13 cellular contexts compared by ENCODE assay signal in genomic region chr3:99633887-99634558, GRCh38. TPM values are rescaled to one million over a fixed set of nuclear protein-coding genes. Genes with fewer than 3 reads are reported as not detected.
A peak's percentile ranks its signal among the peaks of the same experiment; 100 is the strongest.
DNase-seq lines count a peak whose midpoint lies in the region; ATAC-seq and TF ChIP-seq lines count a peak whose summit lies in the region.
"Had no signal": no experiment of that assay in that cellular context is flagged by ENCODE, and none has a peak within 500 bp of the region (broad histone marks: within the 10 kb centered on the region; RNA-seq: fewer than 3 reads in every experiment).

No MANE protein-coding gene starts in this region.

- H3K9me3 ChIP-seq in lower lobe of right lung: no peaks in the 10 kb centered on the region
- H3K9me3 ChIP-seq: Peyer's patch had no signal

- ATAC-seq in GM19463 (IDR thresholded peaks at IDR 0.05; ENCODE audit: unreplicated experiment): peak; percentile 58
- peak; percentile 78 for ATAC-seq in HG03159 (IDR thresholded peaks at IDR 0.05; ENCODE audit: unreplicated experiment)
- ATAC-seq in activated T-cell treated with anti-CD3 and anti-CD28 coated beads, Interleukin-2, amount 50 U/mL, for 4 hours: no peak
- no peak for ATAC-seq in lower lobe of right lung

- peaks cover 10% of the 10 kb centered on the region for H3K4me1 Mint-ChIP-seq in activated T-cell treated with anti-CD3 and anti-CD28 coated beads, Interleukin-2, amount 50 U/mL, for 4 hours (ENCODE audit: low read depth)
- H3K4me1 Mint-ChIP-seq in CD14-positive monocyte: peaks cover 6% of the 10 kb centered on the region

- TF ChIP-seq CTCF in CD14-positive monocyte (IDR thresholded peaks at IDR 0.05) (no peak), lower lobe of right lung (IDR thresholded peaks at IDR 0.05) (no peak)

- no peaks in the 10 kb centered on the region for H3K36me3 ChIP-seq in lower lobe of right lung
- H3K36me3 ChIP-seq: Peyer's patch had no signal

- DNase-seq in ACHN (peak; percentile 62), dermis microvascular lymphatic vessel endothelial cell (ENCODE audit: low read depth in 2 of 2) (peak; percentile 82 to 89), NCI-H446 (lab: John Stamatoyannopoulos, UW) (no peak), CD14-positive monocyte (ENCODE audit: low spot score) (no peak), lower lobe of right lung (no peak)
- no peak for DNase-seq in activated T-cell treated with anti-CD3 and anti-CD28 coated beads, Interleukin-2, amount 50 U/mL, for 4 hours
- DNase-seq: DMS 273 treated with DMSO at 0.1 percent for 48 hours, occipital lobe, Peyer's patch had no signal

- H3K9me3 Mint-ChIP-seq in activated T-cell treated with anti-CD3 and anti-CD28 coated beads, Interleukin-2, amount 50 U/mL, for 4 hours: no peaks in the 10 kb centered on the region
- peaks cover 0 to 11% (median 7%) of the 10 kb centered on the region in 7 donors for H3K9me3 Mint-ChIP-seq in CD14-positive monocyte
- H3K9me3 Mint-ChIP-seq: type B pancreatic cell had no signal

- H3K4me3 ChIP-seq in lower lobe of right lung: no peak overlapping the region
- H3K4me3 ChIP-seq: Peyer's patch had no signal

- in situ Hi-C loops in ACHN (cut with HindIII; ENCODE audit: low pct_ligation_motif_present, low pct_unique_long_range_greater_than_20kb, low sequenced_read_pairs): no loop called here

- no peak overlapping the region for H3K4me3 Mint-ChIP-seq in activated T-cell treated with anti-CD3 and anti-CD28 coated beads, Interleukin-2, amount 50 U/mL, for 4 hours
- no peak overlapping the region for H3K4me3 Mint-ChIP-seq in CD14-positive monocyte
- H3K4me3 Mint-ChIP-seq: type B pancreatic cell had no signal

- no peaks in the 10 kb centered on the region for H3K36me3 Mint-ChIP-seq in activated T-cell treated with anti-CD3 and anti-CD28 coated beads, Interleukin-2, amount 50 U/mL, for 4 hours (ENCODE audit: insufficient read depth)
- peaks cover 0 to 3% of the 10 kb centered on the region in 2 donors for H3K36me3 Mint-ChIP-seq in CD14-positive monocyte
- H3K36me3 Mint-ChIP-seq: type B pancreatic cell had no signal

- no peak overlapping the region for H3K27ac ChIP-seq in lower lobe of right lung
- H3K27ac ChIP-seq: Peyer's patch had no signal

- no peak overlapping the region for H3K27ac Mint-ChIP-seq in CD14-positive monocyte
- H3K27ac Mint-ChIP-seq: type B pancreatic cell had no signal

- peaks cover 10% of the 10 kb centered on the region for H3K4me1 ChIP-seq in lower lobe of right lung

- peaks cover 45% of the 10 kb centered on the region for H3K27me3 Mint-ChIP-seq in activated T-cell treated with anti-CD3 and anti-CD28 coated beads, Interleukin-2, amount 50 U/mL, for 4 hours (ENCODE audit: low read depth)
- peaks cover 25 to 46% (median 30%) of the 10 kb centered on the region in 3 donors for H3K27me3 Mint-ChIP-seq in CD14-positive monocyte (ENCODE audit: low read depth in 3 of 3)

- intact Hi-C loops in CD14-positive monocyte (cut with micrococcal nuclease) (no loop called here), lower lobe of right lung (cut with DNase I) (no loop called here)

- peaks cover 7% of the 10 kb centered on the region for H3K27me3 ChIP-seq in lower lobe of right lung (ENCODE audit: low read depth)

RNA-seq across cellular contexts. Expression of gene COL8A1, which starts 4.4 kb away (rescaled TPM):
- total RNA-seq in dermis microvascular lymphatic vessel endothelial cell (98.6 and 175 TPM in 2 replicates), lower lobe of right lung (56.1 TPM)
- under 1 TPM in 1 of 3 donors, not detected in 2; 0.11 TPM for total RNA-seq in activated T-cell treated with anti-CD3 and anti-CD28 coated beads, Interleukin-2, amount 50 U/mL, for 4 hours
- polyA plus RNA-seq in CD14-positive monocyte: not detected
- total RNA-seq: T-helper 2 cell treated with Interferon-gamma antibody and Interleukin-4, amounts not matched to agents 100 ng/mL and 5 ng/mL, for 36 hours had no signal

Comparison
In these comparisons a context has a peak if more than half of its experiments do, and no peak if none do; other contexts are left out.
1. DNase-seq: peak in ACHN (single experiment) and dermis microvascular lymphatic vessel endothelial cell (2 of 2); none in NCI-H446 (0 of 2), activated T-cell treated with anti-CD3 and anti-CD28 coated beads, Interleukin-2, amount 50 U/mL, for 4 hours (single experiment), CD14-positive monocyte (single experiment) and lower lobe of right lung (single experiment).
2. ATAC-seq: peak in GM19463 (single experiment) and HG03159 (single experiment); none in activated T-cell treated with anti-CD3 and anti-CD28 coated beads, Interleukin-2, amount 50 U/mL, for 4 hours (0 of 2) and lower lobe of right lung (0 of 2).
3. RNA of gene COL8A1, which starts 4.4 kb away (total RNA-seq): 98.6 to 175 TPM in dermis microvascular lymphatic vessel endothelial cell and 56.1 TPM in lower lobe of right lung (single experiment); 0.11 TPM in activated T-cell treated with anti-CD3 and anti-CD28 coated beads, Interleukin-2, amount 50 U/mL, for 4 hours; every median in the first group is over 10 times any median in the second.